1 cellular context compared by ENCODE assay signal in genomic region chr5:154767537-154767936, GRCh38.
TF ChIP-seq lines count a peak whose summit lies in the region.

No MANE protein-coding gene starts in this region.

TF ChIP-seq in WTC11, 78 proteins besides CTCF, POLR2A, EP300 and RAD21 (continued from another document):
- no peak for TF ChIP-seq ERG (CRISPR knock-in tag; IDR thresholded peaks at IDR 0.05)
- TF ChIP-seq E2F5 (CRISPR knock-in tag; IDR thresholded peaks at IDR 0.05) = no peak
- TF ChIP-seq ZNF263 (CRISPR knock-in tag; IDR thresholded peaks at IDR 0.05; ENCODE audit: low read depth) = no peak
